In the genomic region with DNA sequence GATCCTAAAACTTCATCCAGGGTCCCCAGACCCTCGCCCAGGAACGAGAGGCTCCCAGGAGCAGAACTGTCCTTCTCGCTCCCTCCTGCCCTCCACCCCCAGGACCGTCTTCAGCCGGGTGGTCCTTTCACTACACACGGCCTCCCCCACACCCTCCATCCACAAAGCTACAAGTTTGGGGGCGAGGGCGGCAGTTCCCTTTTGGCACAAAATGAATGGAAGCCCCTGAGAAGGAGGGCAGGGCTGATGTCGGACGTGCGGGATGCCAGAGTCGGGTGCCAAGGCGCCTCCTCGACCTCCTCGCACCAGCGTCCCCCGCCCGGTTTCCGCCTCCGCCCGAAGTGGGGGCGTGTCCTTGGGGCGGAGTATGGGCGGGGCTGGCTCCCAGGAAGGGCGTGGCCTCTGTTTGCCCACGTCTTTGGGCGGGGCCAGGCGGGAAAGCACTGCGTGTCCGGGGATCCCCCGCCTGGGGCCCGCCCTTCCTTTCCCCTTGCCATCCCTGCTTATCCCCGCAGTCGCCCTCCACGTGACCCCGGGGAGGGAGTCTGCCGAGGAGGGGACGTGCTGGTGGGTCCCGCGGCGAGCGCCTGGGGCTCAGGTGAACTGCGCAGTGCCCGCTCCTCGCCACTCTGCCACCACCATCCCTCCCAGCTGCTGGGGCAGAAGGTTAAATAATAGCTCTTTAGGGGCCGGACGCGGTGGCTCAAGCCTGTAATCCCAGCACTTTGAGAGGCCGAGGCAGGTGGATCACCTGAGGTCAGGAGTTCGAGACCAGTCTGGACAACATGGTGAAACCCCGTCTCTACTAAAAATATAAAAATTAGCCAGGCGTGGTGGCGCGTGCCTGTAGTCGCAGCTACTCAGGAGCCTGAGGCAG, we compare ENCODE assay signal across 8 cellular contexts. TPM values are rescaled to one million over a fixed set of nuclear protein-coding genes. Genes with fewer than 3 reads are reported as not detected.
DNase-seq lines count a peak whose midpoint lies in the region; ATAC-seq and TF ChIP-seq lines count a peak whose summit lies in the region.

No MANE protein-coding gene starts in this region.

- TF ChIP-seq CTCF in Caco-2 (IDR thresholded peaks at IDR 0.05; ENCODE audit: insufficient read depth in 1 of 2, low read depth in 1 of 2, low read length in 1 of 2, severe bottlenecking in 1 of 2, unreplicated experiment in 1 of 2) (no peak), OCI-LY1 (IDR thresholded peaks at IDR 0.05; ENCODE audit: low read length) (no peak), endothelial cell (IDR thresholded peaks at IDR 0.05; ENCODE audit: unreplicated experiment) (no peak)

- no peaks in the 10 kb centered on the region for H3K9me3 ChIP-seq in Caco-2
- no peaks in the 10 kb centered on the region for H3K9me3 ChIP-seq in OCI-LY1 (ENCODE audit: low read length)

- peak; percentile 63 for ATAC-seq in GM21515 (IDR thresholded peaks at IDR 0.05; ENCODE audit: unreplicated experiment)

- no peaks in the 10 kb centered on the region for H3K9me2 ChIP-seq in OCI-LY1 (ENCODE audit: low read depth, low read length)

- no peaks in the 10 kb centered on the region for H3K27me3 ChIP-seq in Caco-2 (replicated peaks; ENCODE audit: control insufficient read depth, insufficient read depth, low read length)
- H3K27me3 ChIP-seq in OCI-LY1 (ENCODE audit: insufficient read depth, low read length), result peaks cover 3% of the 10 kb centered on the region; the same call in 1 of the 2 replicates

- H2AFZ ChIP-seq in OCI-LY1 (ENCODE audit: low read length), result no peak overlapping the region

- no peaks in the 10 kb centered on the region for H3K79me2 ChIP-seq in OCI-LY1 (ENCODE audit: insufficient read depth, low read length)

- POLR2A ChIA-PET in Caco-2 (lab: Charles Lee), result interaction anchor here (0.6 to 1.0 kb wide), 3 partner anchors 14 to 212 kb away, joined by 3 to 5 read pairs (median 4); a partner anchor contains a TSS

- H3K27me3 Mint-ChIP-seq in Caco-2 (ENCODE audit: insufficient read depth, unreplicated experiment) (no peaks in the 10 kb centered on the region), endothelial cell (ENCODE audit: unreplicated experiment) (peaks cover 30% of the 10 kb centered on the region)

- H4K20me1 ChIP-seq in OCI-LY1 (ENCODE audit: insufficient read depth, low read length), result no peaks in the 10 kb centered on the region

- H3K36me3 ChIP-seq in Caco-2 (ENCODE audit: control insufficient read depth, insufficient read depth, low read length), result no peaks in the 10 kb centered on the region
- no peaks in the 10 kb centered on the region for H3K36me3 ChIP-seq in OCI-LY1 (ENCODE audit: insufficient read depth, low read length)

- H3K4me3 Mint-ChIP-seq in Caco-2 (ENCODE audit: unreplicated experiment) (peak overlapping the region; percentile 76), endothelial cell (ENCODE audit: unreplicated experiment) (peak overlapping the region; percentile 97)

- H3K4me2 ChIP-seq in OCI-LY1 (ENCODE audit: low read length), result peak overlapping the region; percentile 71

- H3K9ac ChIP-seq in OCI-LY1 (ENCODE audit: low read length), result peak overlapping the region; percentile 43; the same call in 1 of the 2 replicates

- H3K4me1 Mint-ChIP-seq in Caco-2 (ENCODE audit: low read depth, unreplicated experiment) (peaks cover 6% of the 10 kb centered on the region), endothelial cell (ENCODE audit: unreplicated experiment) (peaks cover 35% of the 10 kb centered on the region)

- intact Hi-C loops in Caco-2 (cut with micrococcal nuclease; ENCODE audit: unreplicated experiment), result no loop called here

- H3K4me3 ChIP-seq in Caco-2 (ENCODE audit: low read depth, low read length) (peak overlapping the region; percentile 53), OCI-LY1 (ENCODE audit: low read depth, low read length, poor library complexity, severe bottlenecking) (peak overlapping the region; percentile 59)

- DNase-seq in Caco-2, result peak; percentile 89 to 95
- peak; percentile 95 for DNase-seq in HuH-7.5 (ENCODE audit: low spot score)
- DNase-seq in activated CD8-positive, alpha-beta memory T cell treated with anti-CD3 and anti-CD28 coated beads, Interleukin-2, amount 50 U/mL, for 48 hours, result peak; percentile 99
- peak; percentile 92 for DNase-seq in endothelial cell (ENCODE audit: low spot score)
- DNase-seq in middle frontal gyrus (ENCODE audit: extremely low spot score, low spot score), result peak; percentile 78
- peak; percentile 95 to 96 for DNase-seq in stimulated activated CD8-positive, alpha-beta memory T cell treated with anti-CD3 and anti-CD28 coated beads, Interleukin-4, amount 100 ng/mL, for 1 hour (ENCODE audit: low read depth in 2 of 2, low spot score in 1 of 2)

- peaks cover 27% of the 10 kb centered on the region for H3K36me3 Mint-ChIP-seq in Caco-2 (ENCODE audit: insufficient read depth, unreplicated experiment)
- peaks cover 13% of the 10 kb centered on the region for H3K36me3 Mint-ChIP-seq in endothelial cell (ENCODE audit: low read depth, unreplicated experiment)

- no peaks in the 10 kb centered on the region for H3F3A ChIP-seq in OCI-LY1 (ENCODE audit: insufficient read depth, low read length)

- H3K27ac Mint-ChIP-seq in Caco-2 (ENCODE audit: unreplicated experiment) (peak overlapping the region; percentile 77), endothelial cell (ENCODE audit: unreplicated experiment) (peak overlapping the region; percentile 82)

- H3K4me1 ChIP-seq in Caco-2, result 0 out of 2 replicates have a peak, but pooled peaks cover 3% of the 10 kb centered on the region
- H3K4me1 ChIP-seq in OCI-LY1 (ENCODE audit: insufficient read depth, low read length, severe bottlenecking), result peaks cover 10% of the 10 kb centered on the region

- H3K27ac ChIP-seq in OCI-LY1 (ENCODE audit: low read depth, low read length, poor library complexity, severe bottlenecking), result no peak overlapping the region

- BruUV-seq in Caco-2 (replicated peaks; lab: Mats Ljungman, UMichigan), result no TSS peak

- no peaks in the 10 kb centered on the region for H3K9me3 Mint-ChIP-seq in Caco-2 (ENCODE audit: unreplicated experiment)
- H3K9me3 Mint-ChIP-seq in endothelial cell (ENCODE audit: unreplicated experiment), result no peaks in the 10 kb centered on the region

- CTCF ChIA-PET in Caco-2 (lab: Charles Lee), result interaction anchor here (1.2 to 2.1 kb wide), 3 partner anchors 11 to 15 kb away, joined by 6 to 10 read pairs (median 7); a partner anchor contains a TSS

RNA-seq across cellular contexts. Expression of a gene that starts 0.9 kb away (rescaled TPM):
- total RNA-seq in Caco-2 (2022), result 1.3 and 1.4 TPM in 2 replicates
- total RNA-seq in endothelial cell (ENCODE audit: unreplicated experiment), result 248 TPM

RNA-seq across cellular contexts. Expression of a gene that starts 6.1 kb away (rescaled TPM):
- total RNA-seq in Caco-2 (2022), result not detected in 2 replicates
- not detected for total RNA-seq in endothelial cell (ENCODE audit: unreplicated experiment)

RNA-seq across cellular contexts. Expression of a gene that starts 13.3 kb away (rescaled TPM):
- total RNA-seq in Caco-2 (2022), result 74.1 and 74.6 TPM in 2 replicates
- 73.8 TPM for total RNA-seq in endothelial cell (ENCODE audit: unreplicated experiment)

RNA-seq across cellular contexts. Expression of a gene that starts 14.8 kb away (rescaled TPM):
- total RNA-seq in Caco-2 (2022) (56.8 and 61.5 TPM in 2 replicates), endothelial cell (ENCODE audit: unreplicated experiment) (75.6 TPM)

RNA-seq across cellular contexts. Expression of a gene that starts 15.5 kb away (rescaled TPM):
- total RNA-seq in Caco-2 (2022) (960 and 1,056 TPM in 2 replicates), endothelial cell (ENCODE audit: unreplicated experiment) (1,740 TPM)

Comparison
In these comparisons a context has a peak if more than half of its experiments do, and no peak if none do; other contexts are left out.
1. RNA of a gene that starts 0.9 kb away (total RNA-seq): 248 TPM in endothelial cell (single experiment); 1.3 to 1.4 TPM in Caco-2; every median in the first group is over 100 times any median in the second.
2. Peak in every context shown above with its lines, with median percentiles within 50 percentile points of each other: DNase-seq.